Comparison of ENCODE assay signal across 21 cellular contexts in the genomic region with DNA sequence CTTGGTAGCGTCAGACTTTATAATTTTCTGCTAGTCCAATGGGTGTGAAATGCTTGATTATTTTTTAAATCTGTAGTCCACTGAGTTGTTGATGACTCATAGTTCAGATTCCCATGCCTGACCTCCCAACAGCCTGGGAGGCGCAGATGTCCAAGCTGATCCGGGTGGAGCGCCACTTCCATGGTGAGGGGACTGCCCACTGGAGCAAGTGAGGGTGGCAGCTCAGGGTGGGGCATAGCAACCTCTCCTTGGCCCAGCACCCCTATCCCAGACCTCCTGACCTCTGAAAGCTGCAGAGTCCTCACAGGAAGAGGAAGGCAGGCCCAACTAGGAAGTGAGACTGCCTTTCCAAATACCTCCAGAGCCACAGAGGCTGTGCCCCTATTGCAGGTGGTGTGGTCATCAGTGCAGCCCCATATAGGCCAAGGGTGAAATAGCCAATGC. TPM values are rescaled to one million over a fixed set of nuclear protein-coding genes. Genes with fewer than 3 reads are reported as not detected.
DNase-seq lines count a peak whose midpoint lies in the region; ATAC-seq and TF ChIP-seq lines count a peak whose summit lies in the region.
"Had no signal": no experiment of that assay in that cellular context is flagged by ENCODE, and none has a peak within 500 bp of the region (broad histone marks: within the 10 kb centered on the region; RNA-seq: fewer than 3 reads in every experiment).

No MANE protein-coding gene starts in this region.

- H3K4me3 ChIP-seq in upper lobe of right lung = no peak overlapping the region
- H3K4me3 ChIP-seq: GM23248, lung had no signal

- intact Hi-C loops in Right ventricle myocardium inferior (cut with DNase I) = no loop called here
- intact Hi-C loops in left cardiac atrium (cut with DNase I) = no loop called here
- intact Hi-C loops in upper lobe of right lung (cut with DNase I) = no loop called here

- TF ChIP-seq CTCF in upper lobe of right lung (IDR thresholded peaks at IDR 0.05) = no peak

- peaks cover 4% of the 10 kb centered on the region for H3K4me1 ChIP-seq in upper lobe of right lung

- ATAC-seq in Right ventricle myocardium inferior (no peak), left cardiac atrium (no peak), upper lobe of right lung (peak; percentile 58), GM18498 (IDR thresholded peaks at IDR 0.05; ENCODE audit: unreplicated experiment) (no peak)
- ATAC-seq: activated CD8-positive, alpha-beta memory T cell treated with anti-CD3 and anti-CD28 coated beads, Interleukin-2, amount 10 ng/mL, durations not matched to agents 7 days and 5 days; WTC11 had no signal

- peak; percentile 40 for DNase-seq in Right ventricle myocardium inferior (ENCODE audit: missing footprints)
- no peak for DNase-seq in left cardiac atrium
- peak; percentile 22 for DNase-seq in RPMI8226
- DNase-seq in kidney tubule cell (ENCODE audit: low spot score) = peak; percentile 88
- DNase-seq in upper lobe of right lung = no peak
- no peak for DNase-seq in CD1c-positive myeloid dendritic cell (ENCODE audit: extremely low spot score)
- DNase-seq in NCI-H2227 (lab: John Stamatoyannopoulos, UW; ENCODE audit: unreplicated experiment) = no peak
- DNase-seq: activated CD8-positive, alpha-beta memory T cell treated with anti-CD3 and anti-CD28 coated beads, Interleukin-2, amount 10 ng/mL, durations not matched to agents 7 days and 5 days; activated naive CD4-positive, alpha-beta T cell treated with anti-CD3 and anti-CD28 coated beads, Interleukin-2, amount 50 U/mL, for 16 hours; AML-193; DMS53; GM23248; Kasumi-1; NCI-H187 treated with DMSO at 0.1 percent for 48 hours; NCI-H526 treated with DMSO at 0.1 percent for 48 hours; nephron progenitor cell; SK-N-SH had no signal

- no peaks in the 10 kb centered on the region for H3K36me3 ChIP-seq in upper lobe of right lung

- peaks cover 27% of the 10 kb centered on the region for H3K27me3 ChIP-seq in upper lobe of right lung

- no peaks in the 10 kb centered on the region for H3K9me3 ChIP-seq in upper lobe of right lung
- H3K9me3 ChIP-seq: SK-N-SH had no signal

- no peak overlapping the region for H3K27ac ChIP-seq in upper lobe of right lung
- H3K27ac ChIP-seq: GM23248 had no signal

RNA-seq across cellular contexts. Expression of gene MAL, which starts 4.4 kb away (rescaled TPM):
- total RNA-seq in Right ventricle myocardium inferior (8.7 TPM), left cardiac atrium (1 to 10 TPM; 5.8 to 7.8 TPM), upper lobe of right lung (21.2 TPM)
- total RNA-seq: GM23248, subcutaneous adipose tissue had no signal

Comparison
In these comparisons a context has a peak if more than half of its experiments do, and no peak if none do; other contexts are left out.
1. DNase-seq: peak in Right ventricle myocardium inferior (single experiment), RPMI8226 (single experiment) and kidney tubule cell (single experiment); none in left cardiac atrium (single experiment), upper lobe of right lung (single experiment), CD1c-positive myeloid dendritic cell (single experiment) and NCI-H2227 (single experiment).